Comparison of ENCODE assay signal across 12 cellular contexts in genomic region chr2:95295376-95295775, GRCh38. TPM values are rescaled to one million over a fixed set of nuclear protein-coding genes. Genes with fewer than 3 reads are reported as not detected.
"Had no signal": no experiment of that assay in that cellular context is flagged by ENCODE, and none has a peak within 500 bp of the region (broad histone marks: within the 10 kb centered on the region; RNA-seq: fewer than 3 reads in every experiment).

No MANE protein-coding gene starts in this region.

- H3K27me3 ChIP-seq: Peyer's patch had no signal

- DNase-seq: KBM-7, MV-4-11, NCI-H1048, NCI-H1930, NCI-H226, NCI-H510A, NCI-H82, OCI-M1, PC-9, Peyer's patch, SHP77 treated with DMSO at 0.1 percent for 48 hours, SJCRH30 had no signal

- H3K4me1 ChIP-seq: Peyer's patch, SJCRH30 had no signal

- H3K36me3 ChIP-seq: Peyer's patch, SJCRH30 had no signal

- H3K27ac ChIP-seq: PC-9, Peyer's patch, SJCRH30 had no signal

- H3K4me3 ChIP-seq: PC-9, Peyer's patch, SJCRH30 had no signal

RNA-seq across cellular contexts. Expression of gene KCNIP3, which starts 1.8 kb away (rescaled TPM):
- total RNA-seq: SJCRH30 had no signal
